ENCODE assay signal across 8 cellular contexts in the genomic region with DNA sequence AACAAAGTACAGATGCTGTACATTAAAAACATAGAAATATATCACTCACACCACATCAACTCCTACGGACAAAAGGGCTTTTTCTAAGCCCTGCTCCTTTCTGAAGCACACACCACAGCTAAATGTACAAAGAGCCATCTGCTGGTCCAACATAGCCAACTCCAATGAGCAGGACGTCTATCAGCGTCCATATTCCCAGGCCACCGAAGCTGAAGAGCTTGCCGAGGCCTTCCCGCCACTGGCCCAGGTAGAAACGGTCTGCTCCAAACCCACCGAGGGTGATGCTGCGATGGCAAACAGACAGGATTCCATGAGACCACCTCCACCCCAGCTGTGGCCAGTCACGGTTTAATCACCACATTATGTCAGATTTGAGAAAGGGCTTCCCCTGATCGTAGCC. TPM values are rescaled to one million over a fixed set of nuclear protein-coding genes. Genes with fewer than 3 reads are reported as not detected.
DNase-seq lines count a peak whose midpoint lies in the region; ATAC-seq and TF ChIP-seq lines count a peak whose summit lies in the region.

No MANE protein-coding gene starts in this region.

- intact Hi-C loops in activated T-helper 1 cell treated with anti-CD3 and anti-CD28 coated beads, Interleukin-12 subunit alpha, Interleukin-12 subunit beta, Interleukin-2, Interleukin-4 antibody, amounts not matched to agents 30 ng/mL and 10 ng/mL and 1 ng/mL, durations not matched to agents 14 hours and 24 hours and 36 hours (cut with micrococcal nuclease): loop anchor here (5.0 to 10.0 kb wide), 2 partner anchors 180 to 638 kb away; no protein-coding TSS in a partner anchor

- no peak overlapping the region for H3K4ac ChIP-seq in trophoblast cell (ENCODE audit: low read depth, low read length)

- H4K91ac ChIP-seq in trophoblast cell (ENCODE audit: low read depth, low read length): no peak overlapping the region

- no peak overlapping the region for H2BK120ac ChIP-seq in trophoblast cell (ENCODE audit: insufficient read depth, low read length, poor library complexity)

- H4K12ac ChIP-seq in trophoblast cell (ENCODE audit: low read depth, low read length): no peak overlapping the region

- H2AFZ ChIP-seq in trophoblast cell (ENCODE audit: insufficient read depth, low read length, poor library complexity): no peak overlapping the region

- H2BK12ac ChIP-seq in trophoblast cell (ENCODE audit: low read length): no peak overlapping the region

- H4K8ac ChIP-seq in trophoblast cell (ENCODE audit: low read depth, low read length): no peak overlapping the region

- no peaks in the 10 kb centered on the region for H3K27me3 ChIP-seq in Peyer's patch
- no peaks in the 10 kb centered on the region for H3K27me3 ChIP-seq in trophoblast cell (ENCODE audit: insufficient read depth, low read length)

- no peaks in the 10 kb centered on the region for H3K9me3 Mint-ChIP-seq in mesothelial cell of epicardium
- H3K9me3 Mint-ChIP-seq in activated T-helper 1 cell treated with anti-CD3 and anti-CD28 coated beads, Interleukin-12 subunit alpha, Interleukin-12 subunit beta, Interleukin-2, Interleukin-4 antibody, amounts not matched to agents 30 ng/mL and 10 ng/mL and 1 ng/mL, durations not matched to agents 14 hours and 24 hours and 36 hours: no peaks in the 10 kb centered on the region

- no peak overlapping the region for H3K14ac ChIP-seq in trophoblast cell (ENCODE audit: low read length)

- H3K4me1 ChIP-seq in Peyer's patch (peaks cover 0 to 17% (median 3%) of the 10 kb centered on the region in 4 donors), trophoblast cell (ENCODE audit: control insufficient read depth in 1 of 2, insufficient read depth in 2 of 2, low read length in 2 of 2) (no peaks in the 10 kb centered on the region)

- peaks cover 39% of the 10 kb centered on the region for H3K36me3 Mint-ChIP-seq in mesothelial cell of epicardium
- H3K36me3 Mint-ChIP-seq in activated T-helper 1 cell treated with anti-CD3 and anti-CD28 coated beads, Interleukin-12 subunit alpha, Interleukin-12 subunit beta, Interleukin-2, Interleukin-4 antibody, amounts not matched to agents 30 ng/mL and 10 ng/mL and 1 ng/mL, durations not matched to agents 14 hours and 24 hours and 36 hours (ENCODE audit: low read depth): peaks cover 47% of the 10 kb centered on the region

- no peaks in the 10 kb centered on the region for H3K27me3 Mint-ChIP-seq in mesothelial cell of epicardium (ENCODE audit: low read depth)
- no peaks in the 10 kb centered on the region for H3K27me3 Mint-ChIP-seq in activated T-helper 1 cell treated with anti-CD3 and anti-CD28 coated beads, Interleukin-12 subunit alpha, Interleukin-12 subunit beta, Interleukin-2, Interleukin-4 antibody, amounts not matched to agents 30 ng/mL and 10 ng/mL and 1 ng/mL, durations not matched to agents 14 hours and 24 hours and 36 hours (ENCODE audit: insufficient read depth)

- H3K79me1 ChIP-seq in trophoblast cell (ENCODE audit: low read length): no peaks in the 10 kb centered on the region

- POLR2A ChIA-PET in GM10248 (lab: Yijun Ruan, JAX): no interaction called here

- H3K4me2 ChIP-seq in trophoblast cell (ENCODE audit: low read length): no peak overlapping the region

- peak; percentile 2 for TF ChIP-seq CTCF in GM10248 (IDR thresholded peaks at IDR 0.05; ENCODE audit: control extremely low read depth, extremely low read depth, low read depth, missing control alignments)
- peak in 1 of 6 experiments; percentile 15 for TF ChIP-seq CTCF in Peyer's patch (IDR thresholded peaks at IDR 0.05)
- no peak for TF ChIP-seq CTCF in omental fat pad (IDR thresholded peaks at IDR 0.05)
- no peak for TF ChIP-seq CTCF in mesothelial cell of epicardium (IDR thresholded peaks at IDR 0.05; ENCODE audit: unreplicated experiment)

- no peak overlapping the region for H3K18ac ChIP-seq in trophoblast cell (ENCODE audit: low read length)

- H3K9me3 ChIP-seq in Peyer's patch: no peaks in the 10 kb centered on the region
- no peaks in the 10 kb centered on the region for H3K9me3 ChIP-seq in trophoblast cell (ENCODE audit: insufficient read depth, low read depth, low read length)

- H3K36me3 ChIP-seq in Peyer's patch (peaks cover 0 to 63% (median 0%) of the 10 kb centered on the region in 3 donors), trophoblast cell (ENCODE audit: control insufficient read depth in 1 of 2, insufficient read depth in 2 of 2, low read length in 2 of 2) (peaks cover 22 to 30% of the 10 kb centered on the region in 2 experiments)

- H3K27ac ChIP-seq in Peyer's patch: peak overlapping the region in 3 of 4 donors; percentile 9 to 50 (median 35)
- H3K27ac ChIP-seq in epithelial cell of prostate: peak overlapping the region; percentile 41
- H3K27ac ChIP-seq in trophoblast cell (ENCODE audit: low read depth, low read length): no peak overlapping the region

- no peak for ATAC-seq in GM21529 (IDR thresholded peaks at IDR 0.05; ENCODE audit: unreplicated experiment)
- no peak for ATAC-seq in omental fat pad (ENCODE audit: low FRiP score)

- H3K9ac ChIP-seq in trophoblast cell (ENCODE audit: low read length): peak overlapping the region; percentile 48

- H3K27ac Mint-ChIP-seq in mesothelial cell of epicardium: no peak overlapping the region
- no peak overlapping the region for H3K27ac Mint-ChIP-seq in activated T-helper 1 cell treated with anti-CD3 and anti-CD28 coated beads, Interleukin-12 subunit alpha, Interleukin-12 subunit beta, Interleukin-2, Interleukin-4 antibody, amounts not matched to agents 30 ng/mL and 10 ng/mL and 1 ng/mL, durations not matched to agents 14 hours and 24 hours and 36 hours

- DNase-seq in GM10248 (ENCODE audit: extremely low spot score) (no peak), Peyer's patch (no peak), epithelial cell of prostate (ENCODE audit: low read depth, low spot score) (no peak), trophoblast cell (no peak), omental fat pad (ENCODE audit: low spot score) (no peak), mesothelial cell of epicardium (ENCODE audit: low spot score in 2 of 2, unreplicated experiment in 2 of 2) (no peak)
- DNase-seq in activated T-helper 1 cell treated with anti-CD3 and anti-CD28 coated beads, Interleukin-12 subunit alpha, Interleukin-12 subunit beta, Interleukin-2, Interleukin-4 antibody, amounts not matched to agents 30 ng/mL and 10 ng/mL and 1 ng/mL, durations not matched to agents 14 hours and 24 hours and 36 hours (ENCODE audit: low spot score): no peak

- H2AK5ac ChIP-seq in trophoblast cell (ENCODE audit: low read length): no peak overlapping the region

- no peaks in the 10 kb centered on the region for H3K79me2 ChIP-seq in trophoblast cell (ENCODE audit: control insufficient read depth, insufficient read depth, low read length, poor library complexity)

- no peak overlapping the region for H3K23ac ChIP-seq in trophoblast cell (ENCODE audit: low read length)

- CTCF ChIA-PET in GM10248 (lab: Yijun Ruan, JAX): interaction anchor here (1.0 to 5.4 kb wide), 24 partner anchors 7 to 627 kb away, joined by 3 to 89 read pairs (median 5); partner anchors contain the start of genes SNRPA1 and TM2D3

- H3K4me1 Mint-ChIP-seq in mesothelial cell of epicardium: no peaks in the 10 kb centered on the region
- peaks cover 23% of the 10 kb centered on the region for H3K4me1 Mint-ChIP-seq in activated T-helper 1 cell treated with anti-CD3 and anti-CD28 coated beads, Interleukin-12 subunit alpha, Interleukin-12 subunit beta, Interleukin-2, Interleukin-4 antibody, amounts not matched to agents 30 ng/mL and 10 ng/mL and 1 ng/mL, durations not matched to agents 14 hours and 24 hours and 36 hours (ENCODE audit: low read depth)

- no peak overlapping the region for H3K4me3 Mint-ChIP-seq in mesothelial cell of epicardium
- H3K4me3 Mint-ChIP-seq in activated T-helper 1 cell treated with anti-CD3 and anti-CD28 coated beads, Interleukin-12 subunit alpha, Interleukin-12 subunit beta, Interleukin-2, Interleukin-4 antibody, amounts not matched to agents 30 ng/mL and 10 ng/mL and 1 ng/mL, durations not matched to agents 14 hours and 24 hours and 36 hours: no peak overlapping the region

- WGBS in trophoblast cell (ENCODE audit: extremely low coverage, insufficient coverage, insufficient read length): no CpG with 5 or more reads among the region's 11 CpGs

- no peak overlapping the region for H2BK5ac ChIP-seq in trophoblast cell (ENCODE audit: low read depth, low read length, poor library complexity)

- no peak for TF ChIP-seq POLR2A in Peyer's patch (IDR thresholded peaks at IDR 0.05)

- H3K4me3 ChIP-seq in Peyer's patch (no peak overlapping the region), trophoblast cell (ENCODE audit: low read depth, low read length) (no peak overlapping the region)

RNA-seq across cellular contexts. Expression of gene TM2D3, which starts 9.8 kb away (rescaled TPM):
- total RNA-seq in Peyer's patch: 10 to 100 TPM; 20.8 to 99.9 (median 28.5) TPM
- 31.0 and 33.1 TPM in 2 replicates for polyA plus RNA-seq in trophoblast cell (2013)
- 10 to 100 TPM; 32.6 to 47.3 (median 46.2) TPM for total RNA-seq in omental fat pad
- total RNA-seq in mesothelial cell of epicardium: 49.3 to 51.9 TPM (median 51.2 TPM) in 3 replicates
- 57.1 and 62.4 TPM in 2 replicates for total RNA-seq in activated T-helper 1 cell treated with anti-CD3 and anti-CD28 coated beads, Interleukin-12 subunit alpha, Interleukin-12 subunit beta, Interleukin-2, Interleukin-4 antibody, amounts not matched to agents 30 ng/mL and 10 ng/mL and 1 ng/mL, durations not matched to agents 14 hours and 24 hours and 36 hours
